In genomic region chr3:47283596-47284364, GRCh38 we compare ENCODE assay signal across 8 cellular contexts. TPM values are rescaled to one million over a fixed set of nuclear protein-coding genes. Genes with fewer than 3 reads are reported as not detected.
DNase-seq lines count a peak whose midpoint lies in the region; ATAC-seq, FAIRE-seq and TF ChIP-seq lines count a peak whose summit lies in the region.

No MANE protein-coding gene starts in this region.

- no TSS peak for BruUV-seq in mammary epithelial cell (replicated peaks; lab: Mats Ljungman, UMichigan)

- TF ChIP-seq CTCF in mammary epithelial cell (conservative IDR thresholded peaks at IDR 0.05 in 1 of 2, IDR thresholded peaks at IDR 0.05 in 1 of 2; ENCODE audit: extremely low read depth in 1 of 2, insufficient read depth in 1 of 2, low read depth in 1 of 2, low read length in 2 of 2) (no peak), right lobe of liver (IDR thresholded peaks at IDR 0.05) (no peak), GM10266 (IDR thresholded peaks at IDR 0.05; ENCODE audit: control insufficient read depth, insufficient read depth, low read depth, missing control alignments) (no peak)

- peak; percentile 44 for FAIRE-seq in GM18507 (lab: Jason Lieb, UNC)

- no peak for DNase-seq in GM18507 (ENCODE audit: extremely low spot score, insufficient read length, low read depth)
- peak; percentile 8 for DNase-seq in SK-N-DZ (ENCODE audit: low spot score)
- peak; percentile 12 for DNase-seq in mammary epithelial cell
- DNase-seq in right lobe of liver: no peak
- peak; percentile 60 for DNase-seq in stimulated activated CD8-positive, alpha-beta memory T cell treated with anti-CD3 and anti-CD28 coated beads, Interleukin-4, amount 100 ng/mL, for 48 hours
- no peak for DNase-seq in NCI-H187 (lab: John Stamatoyannopoulos, UW)
- no peak for DNase-seq in GM10266 (ENCODE audit: extremely low spot score)

- dilution Hi-C loops in mammary epithelial cell (cut with HindIII; ENCODE audit: low sequenced_read_pairs): no loop called here

- peak overlapping the region; percentile 98 for H2AFZ ChIP-seq in mammary epithelial cell (ENCODE audit: low read depth, low read length)

- H3K36me3 ChIP-seq in mammary epithelial cell (ENCODE audit: insufficient read depth, low read length) (peaks cover 6% of the 10 kb centered on the region), right lobe of liver (peaks cover 0 to 9% (median 2%) of the 10 kb centered on the region in 4 donors)

- H4K20me1 ChIP-seq in mammary epithelial cell (ENCODE audit: insufficient read depth, low read length): peaks cover 2% of the 10 kb centered on the region

- H3K79me2 ChIP-seq in mammary epithelial cell (ENCODE audit: insufficient read depth, low read length): peaks cover 79% of the 10 kb centered on the region

- TF ChIP-seq POLR2A in right lobe of liver (IDR thresholded peaks at IDR 0.05): no peak

- peak overlapping the region; percentile 87 for H3K4me2 ChIP-seq in mammary epithelial cell (ENCODE audit: insufficient read depth, low read depth, low read length)

- WGBS in mammary epithelial cell (ENCODE audit: low coverage, missing lambda C conversion rate): 31% methylated on average over 11 of the region's 12 CpGs
- 33% methylated on average over 8 of the region's 12 CpGs for WGBS in right lobe of liver (ENCODE audit: insufficient coverage, low coverage, low lambda C conversion rate, missing lambda C conversion rate)

- CTCF ChIA-PET in mammary epithelial cell (lab: Charles Lee; ENCODE audit: low non-redundant PET): interaction anchor here (0.7 kb wide), 1 partner anchor 591 kb away, joined by 6 read pairs; no protein-coding TSS in a partner anchor

- ATAC-seq in right lobe of liver: no peak
- no peak for ATAC-seq in HG02623 (IDR thresholded peaks at IDR 0.05; ENCODE audit: unreplicated experiment)

- H3K27ac ChIP-seq in mammary epithelial cell (ENCODE audit: insufficient read depth, low read depth, low read length) (peak overlapping the region; percentile 99), right lobe of liver (peak overlapping the region in 1 of 3 donors; percentile 96)

- H3K27me3 ChIP-seq in mammary epithelial cell (ENCODE audit: insufficient read depth, low read length) (no peaks in the 10 kb centered on the region), right lobe of liver (no peaks in the 10 kb centered on the region)

- H3K9me3 ChIP-seq in mammary epithelial cell (replicated peaks; ENCODE audit: insufficient read depth, low read length): no peaks in the 10 kb centered on the region
- H3K9me3 ChIP-seq in right lobe of liver: no peaks in the 10 kb centered on the region

- intact Hi-C loops in mammary epithelial cell (cut with micrococcal nuclease): loop anchor here (5.0 kb wide), 1 partner anchor 121 kb away; the partner anchor contains the start of gene SETD2
- intact Hi-C loops in right lobe of liver (cut with DNase I): no loop called here

- H3K4me3 ChIP-seq in mammary epithelial cell (replicated peaks in 1 of 3; ENCODE audit: insufficient read depth in 1 of 3, low read depth in 2 of 3, low read length in 3 of 3) (peak overlapping the region; percentile 83 to 96 (median 95)), right lobe of liver (peak overlapping the region; percentile 71 to 81 (median 81))

- peak overlapping the region; percentile 100 for H3K9ac ChIP-seq in mammary epithelial cell (ENCODE audit: insufficient read depth, low read length)

- H3K4me1 ChIP-seq in mammary epithelial cell (ENCODE audit: insufficient read depth, low read length): peaks cover 6% of the 10 kb centered on the region
- H3K4me1 ChIP-seq in right lobe of liver: peaks cover 0 to 12% (median 4%) of the 10 kb centered on the region in 4 donors

- in situ Hi-C loops in mammary epithelial cell (cut with MboI; ENCODE audit: low sequenced_read_pairs in 2 of 2): no loop called here

RNA-seq across cellular contexts. Expression of gene KLHL18, which starts 1.0 kb away (rescaled TPM):
- polyA plus RNA-seq in SK-N-DZ (2014; cell fraction: cytosol; rRNA removed): 11.8 and 23.9 TPM in 2 replicates
- 10.5 and 15.3 TPM in 2 replicates for polyA plus RNA-seq in SK-N-DZ (2014; cell fraction: nucleus; rRNA removed)
- total RNA-seq in mammary epithelial cell (10 to 100 TPM; 27.2 to 35.9 TPM), right lobe of liver (10 to 100 TPM in 1 of 6 experiments, 1 to 10 TPM in 5; 4.3 to 11.4 (median 8.1) TPM)
- polyA plus RNA-seq in mammary epithelial cell: 38.1 TPM
- 32.7 TPM for polyA minus RNA-seq in mammary epithelial cell

RNA-seq across cellular contexts. Expression of gene KIF9, which starts 1.2 kb away (rescaled TPM):
- polyA plus RNA-seq in SK-N-DZ (2014; cell fraction: cytosol; rRNA removed): 4.1 and 5.2 TPM in 2 replicates
- 6.9 and 9.3 TPM in 2 replicates for polyA plus RNA-seq in SK-N-DZ (2014; cell fraction: nucleus; rRNA removed)
- total RNA-seq in mammary epithelial cell: 1 to 10 TPM; 4.0 to 5.6 TPM
- 6.4 TPM for polyA plus RNA-seq in mammary epithelial cell
- 3.9 TPM for polyA minus RNA-seq in mammary epithelial cell
- total RNA-seq in right lobe of liver: 1 to 10 TPM; 2.1 to 4.7 (median 3.2) TPM

Comparison
In these comparisons a context has a peak if more than half of its experiments do, and no peak if none do; other contexts are left out.
1. DNase-seq: peak in SK-N-DZ (single experiment), mammary epithelial cell (single experiment) and stimulated activated CD8-positive, alpha-beta memory T cell treated with anti-CD3 and anti-CD28 coated beads, Interleukin-4, amount 100 ng/mL, for 48 hours (single experiment); none in GM18507 (single experiment), right lobe of liver (0 of 3), NCI-H187 (0 of 2) and GM10266 (single experiment).